ENCODE assay signal across 9 cellular contexts in genomic region chr2:42929985-42930581, GRCh38.
DNase-seq lines count a peak whose midpoint lies in the region; ATAC-seq and TF ChIP-seq lines count a peak whose summit lies in the region.
"Had no signal": no experiment of that assay in that cellular context is flagged by ENCODE, and none has a peak within 500 bp of the region (broad histone marks: within the 10 kb centered on the region; RNA-seq: fewer than 3 reads in every experiment).

No MANE protein-coding gene starts in this region.

- in situ Hi-C loops in brain microvascular endothelial cell (cut with HindIII; ENCODE audit: low pct_ligation_motif_present, low sequenced_read_pairs) = no loop called here

- DNase-seq in DMS53 (lab: John Stamatoyannopoulos, UW) = peak; percentile 15
- DNase-seq in DMS53 treated with DMSO at 0.1 percent for 48 hours (lab: John Stamatoyannopoulos, UW; ENCODE audit: unreplicated experiment) = no peak
- DNase-seq in brain microvascular endothelial cell = peak; percentile 92
- peak in 1 of 3 donors; percentile 67 for DNase-seq in right lobe of liver
- no peak for DNase-seq in activated T-cell treated with anti-CD3 and anti-CD28 coated beads, Interleukin-2, amount 50 U/mL, for 24 hours
- DNase-seq in NCI-H2227 (lab: John Stamatoyannopoulos, UW; ENCODE audit: unreplicated experiment) = no peak
- DNase-seq: NCI-H1694 treated with DMSO at 0.1 percent for 48 hours had no signal

- H3K4me3 Mint-ChIP-seq in activated T-cell treated with anti-CD3 and anti-CD28 coated beads, Interleukin-2, amount 50 U/mL, for 24 hours = no peak overlapping the region

- H3K27ac Mint-ChIP-seq in activated T-cell treated with anti-CD3 and anti-CD28 coated beads, Interleukin-2, amount 50 U/mL, for 24 hours = no peak overlapping the region

- no peaks in the 10 kb centered on the region for H3K36me3 Mint-ChIP-seq in activated T-cell treated with anti-CD3 and anti-CD28 coated beads, Interleukin-2, amount 50 U/mL, for 24 hours (ENCODE audit: low read depth)

- 21% methylated on average over 4 of the region's 5 CpGs for WGBS in right lobe of liver (ENCODE audit: insufficient coverage, low coverage, low lambda C conversion rate, missing lambda C conversion rate)

- peaks cover 2 to 63% (median 34%) of the 10 kb centered on the region in 4 donors for H3K4me1 ChIP-seq in right lobe of liver

- no peaks in the 10 kb centered on the region for H3K9me3 Mint-ChIP-seq in activated T-cell treated with anti-CD3 and anti-CD28 coated beads, Interleukin-2, amount 50 U/mL, for 24 hours

- TF ChIP-seq POLR2A in right lobe of liver (IDR thresholded peaks at IDR 0.05) = no peak

- no peaks in the 10 kb centered on the region for H3K9me3 ChIP-seq in right lobe of liver

- H3K27me3 ChIP-seq in brain microvascular endothelial cell (replicated peaks) = no peaks in the 10 kb centered on the region
- no peaks in the 10 kb centered on the region for H3K27me3 ChIP-seq in right lobe of liver

- no peaks in the 10 kb centered on the region for H3K4me1 Mint-ChIP-seq in activated T-cell treated with anti-CD3 and anti-CD28 coated beads, Interleukin-2, amount 50 U/mL, for 24 hours (ENCODE audit: low read depth)

- no peaks in the 10 kb centered on the region for H3K36me3 ChIP-seq in brain microvascular endothelial cell (replicated peaks)
- H3K36me3 ChIP-seq in right lobe of liver = no peaks in the 10 kb centered on the region

- TF ChIP-seq CTCF in brain microvascular endothelial cell (IDR thresholded peaks at IDR 0.05; ENCODE audit: low read depth, low read length, missing control alignments) = no peak
- no peak for TF ChIP-seq CTCF in right lobe of liver (IDR thresholded peaks at IDR 0.05)

- ATAC-seq in right lobe of liver (peak in 1 of 4 donors; percentile 3), HG03039 (IDR thresholded peaks at IDR 0.05; ENCODE audit: unreplicated experiment) (no peak)

- H3K4me3 ChIP-seq in brain microvascular endothelial cell (ENCODE audit: low read depth, low read length) (no peak overlapping the region), right lobe of liver (no peak overlapping the region)

- H3K27me3 Mint-ChIP-seq in activated T-cell treated with anti-CD3 and anti-CD28 coated beads, Interleukin-2, amount 50 U/mL, for 24 hours = no peaks in the 10 kb centered on the region

- intact Hi-C loops in right lobe of liver (cut with DNase I) = no loop called here

- H3K27ac ChIP-seq in brain microvascular endothelial cell (peak overlapping the region; percentile 78), right lobe of liver (peak overlapping the region; percentile 59 to 95 (median 65)), temporal lobe (ENCODE audit: low read depth, low read length) (peak overlapping the region; percentile 19)

Comparison
In these comparisons a context has a peak if more than half of its experiments do, and no peak if none do; other contexts are left out.
1. DNase-seq: peak in DMS53 (single experiment) and brain microvascular endothelial cell (single experiment); none in DMS53 treated with DMSO at 0.1 percent for 48 hours (single experiment), activated T-cell treated with anti-CD3 and anti-CD28 coated beads, Interleukin-2, amount 50 U/mL, for 24 hours (single experiment) and NCI-H2227 (single experiment).
2. H3K27ac ChIP-seq: peak in every context shown above with its lines; median percentile 78 in brain microvascular endothelial cell; 65 in right lobe of liver; 19 in temporal lobe.